Comparison of ENCODE assay signal across 24 cellular contexts in genomic region chr5:142376001-142376400, GRCh38. TPM values are rescaled to one million over a fixed set of nuclear protein-coding genes. Genes with fewer than 3 reads are reported as not detected.
DNase-seq lines count a peak whose midpoint lies in the region; ATAC-seq and TF ChIP-seq lines count a peak whose summit lies in the region.
"Had no signal": no experiment of that assay in that cellular context is flagged by ENCODE, and none has a peak within 500 bp of the region (broad histone marks: within the 10 kb centered on the region; RNA-seq: fewer than 3 reads in every experiment).

No MANE protein-coding gene starts in this region.

- H3K79me2 ChIP-seq in mesendoderm (ENCODE audit: control insufficient read depth, insufficient read depth, low read length) = no peaks in the 10 kb centered on the region

- DNase-seq in cardiac muscle cell (ENCODE audit: low read depth in 1 of 2, low spot score in 1 of 2) = no peak
- DNase-seq in left cardiac atrium = no peak
- DNase-seq in mesendoderm = no peak
- no peak for DNase-seq in neuronal stem cell (ENCODE audit: low spot score)
- DNase-seq in aorta = no peak
- DNase-seq in inferior parietal cortex (ENCODE audit: extremely low spot score) = no peak
- DNase-seq in glomerular visceral epithelial cell (ENCODE audit: extremely low spot score) = no peak
- DNase-seq in testis = no peak
- DNase-seq: 8988T; AML-193; Calu3; CD8-positive, alpha-beta memory T cell; DMS153; KG1; NCI-H1105; NCI-H146; NCI-H2029; NCI-H2227 treated with DMSO at 0.1 percent for 48 hours; NCI-H510A; NCI-H748 treated with DMSO at 0.1 percent for 48 hours; OCI-M1 had no signal

- H2AFZ ChIP-seq in neuronal stem cell (ENCODE audit: low read length) = peak overlapping the region; percentile 56

- no peak overlapping the region for H3K14ac ChIP-seq in neuronal stem cell (ENCODE audit: low read length)

- H3K4ac ChIP-seq in mesendoderm (ENCODE audit: low read depth, low read length) = no peak overlapping the region
- H3K4ac ChIP-seq in neuronal stem cell (ENCODE audit: low read length) = no peak overlapping the region

- no peak overlapping the region for H3K4me2 ChIP-seq in mesendoderm (ENCODE audit: low read length)
- no peak overlapping the region for H3K4me2 ChIP-seq in neuronal stem cell (ENCODE audit: insufficient read depth, low read length, poor library complexity, severe bottlenecking)

- H4K8ac ChIP-seq in mesendoderm (ENCODE audit: low read depth, low read length) (no peak overlapping the region), neuronal stem cell (ENCODE audit: low read depth, low read length) (no peak overlapping the region)

- intact Hi-C loops in left cardiac atrium (cut with DNase I) (no loop called here), aorta (cut with DNase I) (no loop called here), testis (cut with DNase I; ENCODE audit: low total_unique reads) (no loop called here)

- no peak overlapping the region for H2AK5ac ChIP-seq in mesendoderm (ENCODE audit: low read length)
- H2AK5ac ChIP-seq in neuronal stem cell (ENCODE audit: low read depth, low read length) = no peak overlapping the region

- H3K18ac ChIP-seq in mesendoderm (ENCODE audit: low read length) (peak overlapping the region; percentile 16), neuronal stem cell (ENCODE audit: low read length) (no peak overlapping the region)

- H3K4me1 ChIP-seq in cardiac muscle cell (ENCODE audit: low read depth) = peaks cover 8% of the 10 kb centered on the region
- H3K4me1 ChIP-seq in mesendoderm (ENCODE audit: control insufficient read depth, low read depth, low read length) = no peaks in the 10 kb centered on the region
- peaks cover 0 to 4% of the 10 kb centered on the region in 2 donors for H3K4me1 ChIP-seq in neuronal stem cell (ENCODE audit: control insufficient read depth in 2 of 2, insufficient read depth in 1 of 2, low read depth in 1 of 2, low read length in 2 of 2)
- no peaks in the 10 kb centered on the region for H3K4me1 ChIP-seq in aorta (ENCODE audit: control insufficient read depth in 1 of 2, insufficient read depth in 2 of 2, low read length in 2 of 2)
- no peaks in the 10 kb centered on the region for H3K4me1 ChIP-seq in testis
- H3K4me1 ChIP-seq: SJSA1 had no signal

- ATAC-seq in left cardiac atrium = no peak
- no peak for ATAC-seq in aorta (ENCODE audit: low FRiP score)
- ATAC-seq: HCT116 had no signal

- H2BK12ac ChIP-seq in neuronal stem cell (ENCODE audit: low read length) = no peak overlapping the region

- TF ChIP-seq POLR2A in testis (IDR thresholded peaks at IDR 0.05) = no peak

- H3K23ac ChIP-seq in mesendoderm (ENCODE audit: low read length) (no peak overlapping the region), neuronal stem cell (ENCODE audit: low read depth, low read length, poor library complexity) (no peak overlapping the region)

- WGBS in mesendoderm (ENCODE audit: extremely low coverage, insufficient coverage, low lambda C conversion rate) = no CpG with 5 or more reads among the region's 7 CpGs
- no CpG with 5 or more reads among the region's 7 CpGs for WGBS in neuronal stem cell (ENCODE audit: extremely low coverage in 2 of 2, insufficient read length in 2 of 2, insufficient replicate concordance in 1 of 2), 2 donors
- 75 to 76% methylated on average over 7 of the region's 7 CpGs for WGBS in aorta, 2 donors
- 78 to 80% methylated on average over 7 of the region's 7 CpGs for WGBS in testis, 2 donors

- H3K36me3 ChIP-seq in cardiac muscle cell (no peaks in the 10 kb centered on the region), mesendoderm (ENCODE audit: control insufficient read depth, insufficient read depth, low read length) (no peaks in the 10 kb centered on the region), neuronal stem cell (replicated peaks in 1 of 2; ENCODE audit: control insufficient read depth in 2 of 2, insufficient read depth in 2 of 2, low read length in 2 of 2) (no peaks in the 10 kb centered on the region), aorta (ENCODE audit: control insufficient read depth in 1 of 2, insufficient read depth in 2 of 2, low read length in 1 of 2) (no peaks in the 10 kb centered on the region), testis (ENCODE audit: low read depth, missing control alignments) (no peaks in the 10 kb centered on the region)
- H3K36me3 ChIP-seq: SJSA1 had no signal

- H3K9ac ChIP-seq in mesendoderm (ENCODE audit: low read length) (no peak overlapping the region), neuronal stem cell (ENCODE audit: low read depth, low read length, poor library complexity) (no peak overlapping the region)

- no peak for TF ChIP-seq CTCF in cardiac muscle cell (IDR thresholded peaks at IDR 0.05; ENCODE audit: low read depth, low read length)
- TF ChIP-seq CTCF in testis (IDR thresholded peaks at IDR 0.05) = no peak

- H3K27me3 ChIP-seq in cardiac muscle cell (no peaks in the 10 kb centered on the region), mesendoderm (ENCODE audit: insufficient read depth, low read length, poor library complexity) (no peaks in the 10 kb centered on the region), neuronal stem cell (ENCODE audit: control insufficient read depth in 3 of 3, insufficient read depth in 3 of 3, low read depth in 1 of 3, low read length in 3 of 3) (no peaks in the 10 kb centered on the region), aorta (ENCODE audit: control insufficient read depth in 1 of 2, insufficient read depth in 2 of 2, low read length in 1 of 2) (no peaks in the 10 kb centered on the region), testis (no peaks in the 10 kb centered on the region)
- H3K27me3 ChIP-seq: SJSA1 had no signal

- H4K91ac ChIP-seq in neuronal stem cell (ENCODE audit: low read depth, low read length, poor library complexity) = no peak overlapping the region

- H4K5ac ChIP-seq in mesendoderm (ENCODE audit: low read length) = no peak overlapping the region

- H2BK120ac ChIP-seq in mesendoderm (ENCODE audit: low read depth, low read length) = no peak overlapping the region
- no peak overlapping the region for H2BK120ac ChIP-seq in neuronal stem cell (ENCODE audit: low read depth, low read length)

- no peaks in the 10 kb centered on the region for H3K9me3 ChIP-seq in cardiac muscle cell (ENCODE audit: low read depth)
- no peaks in the 10 kb centered on the region for H3K9me3 ChIP-seq in neuronal stem cell (replicated peaks in 1 of 2; ENCODE audit: control insufficient read depth in 2 of 2, insufficient read depth in 1 of 2, low read depth in 1 of 2, low read length in 2 of 2)
- H3K9me3 ChIP-seq in aorta (ENCODE audit: control insufficient read depth, low read length) = no peaks in the 10 kb centered on the region
- H3K9me3 ChIP-seq in testis = no peaks in the 10 kb centered on the region
- H3K9me3 ChIP-seq: SJSA1 had no signal

- H3K56ac ChIP-seq in mesendoderm (ENCODE audit: low read length) = no peak overlapping the region

- peak overlapping the region; percentile 47 for H3K27ac ChIP-seq in cardiac muscle cell
- no peak overlapping the region for H3K27ac ChIP-seq in mesendoderm (ENCODE audit: low read depth, low read length)
- H3K27ac ChIP-seq in neuronal stem cell (replicated peaks; ENCODE audit: low read length) = no peak overlapping the region
- no peak overlapping the region for H3K27ac ChIP-seq in aorta (ENCODE audit: low read depth in 1 of 2, low read length in 2 of 2)
- H3K27ac ChIP-seq in testis = no peak overlapping the region
- H3K27ac ChIP-seq: C4-2B, SJSA1 had no signal

- H3K4me3 ChIP-seq in cardiac muscle cell (no peak overlapping the region), mesendoderm (ENCODE audit: low read length) (no peak overlapping the region), neuronal stem cell (ENCODE audit: low read length in 2 of 2) (no peak overlapping the region), aorta (ENCODE audit: low read length in 2 of 2) (no peak overlapping the region), testis (no peak overlapping the region)
- H3K4me3 ChIP-seq: SJSA1 had no signal

- no peak overlapping the region for H2BK5ac ChIP-seq in mesendoderm (ENCODE audit: low read length)
- no peak overlapping the region for H2BK5ac ChIP-seq in neuronal stem cell (ENCODE audit: low read length)

- H3K79me1 ChIP-seq in mesendoderm (ENCODE audit: low read length) (no peaks in the 10 kb centered on the region), neuronal stem cell (ENCODE audit: low read depth, low read length) (no peaks in the 10 kb centered on the region)

- no peak overlapping the region for H2BK15ac ChIP-seq in mesendoderm (replicated peaks; ENCODE audit: low read depth)
- H2BK15ac ChIP-seq in neuronal stem cell (ENCODE audit: low read length) = no peak overlapping the region

RNA-seq across cellular contexts. Expression of gene SPRY4, which starts 51.2 kb away (rescaled TPM):
- total RNA-seq in cardiac muscle cell (10.0 and 11.0 TPM in 2 replicates), left cardiac atrium (10 to 100 TPM; 13.3 to 30.6 TPM), aorta (10 to 100 TPM; 49.8 to 67.9 TPM), testis (1 to 10 TPM; 5.3 to 7.2 TPM)
- polyA plus RNA-seq in cardiac muscle cell (4.4 and 7.3 TPM in 2 replicates), aorta (10 to 100 TPM in 1 of 2 donors, 1 to 10 TPM in 1; 8.1 to 21.5 TPM), testis (ENCODE audit: insufficient read depth, low read depth, low replicate concordance) (3.8 TPM)
- polyA plus RNA-seq in mesendoderm (2013, experiment 1 of 2) = 72.5 TPM
- 71.1 TPM for polyA plus RNA-seq in mesendoderm (2013, experiment 2 of 2)
- 10.5 TPM for polyA plus RNA-seq in neuronal stem cell (2013, experiment 1 of 2)
- polyA plus RNA-seq in neuronal stem cell (2013, experiment 2 of 2) = 11.3 TPM
- polyA plus RNA-seq: CD8-positive, alpha-beta memory T cell had no signal
